In the genomic region with DNA sequence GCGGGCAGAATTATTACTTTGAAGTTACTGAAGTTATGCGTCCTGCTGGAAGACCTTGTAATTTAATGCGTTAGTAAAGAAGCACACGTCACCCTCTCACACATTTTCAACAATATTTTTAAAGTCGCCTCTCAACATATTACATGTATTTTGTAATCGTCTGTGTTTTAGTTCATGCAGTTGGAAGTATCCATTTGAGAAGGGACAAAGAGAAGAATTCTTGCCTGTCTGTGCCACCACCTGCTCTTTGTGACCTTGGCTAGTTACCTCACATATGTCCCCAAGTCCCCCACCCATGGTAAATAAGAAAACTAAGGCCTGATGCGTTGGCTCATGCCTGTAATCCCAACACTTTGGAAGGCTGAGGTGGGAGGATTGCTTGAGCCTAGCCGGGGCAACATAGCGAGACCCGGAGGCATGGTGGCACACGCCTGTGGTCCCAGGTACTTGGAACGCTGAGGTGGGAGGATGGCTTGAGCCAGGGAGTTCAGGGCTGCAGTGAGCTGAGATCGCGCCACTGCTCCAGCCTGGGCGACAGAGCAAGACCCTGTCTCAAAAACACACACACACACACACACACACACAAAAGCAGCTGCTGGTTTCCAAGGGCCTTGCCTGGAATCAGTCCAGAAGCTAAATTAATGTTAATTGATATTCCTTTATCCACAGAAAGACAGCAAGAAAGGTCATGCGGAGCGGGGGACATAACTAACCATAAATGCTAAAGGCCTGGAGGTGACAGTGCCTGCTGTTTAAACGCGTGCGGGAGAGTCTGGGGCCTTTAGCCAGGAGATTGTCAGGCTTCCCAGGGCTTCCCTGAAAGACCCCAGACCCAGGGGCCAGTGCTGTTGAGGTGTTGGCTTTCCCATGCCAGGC, we compare ENCODE assay signal across 8 cellular contexts. TPM values are rescaled to one million over a fixed set of nuclear protein-coding genes. Genes with fewer than 3 reads are reported as not detected.
A peak's percentile ranks its signal among the peaks of the same experiment; 100 is the strongest.
DNase-seq lines count a peak whose midpoint lies in the region; ATAC-seq, FAIRE-seq and TF ChIP-seq lines count a peak whose summit lies in the region.

No MANE protein-coding gene starts in this region.

- no peaks in the 10 kb centered on the region for H3K9me1 ChIP-seq in endothelial cell of umbilical vein (replicated peaks; ENCODE audit: control insufficient read depth, extremely low read depth, insufficient read depth, low read length)

- peak overlapping the region; percentile 98 for H3K27ac ChIP-seq in OCI-LY1 (ENCODE audit: low read depth, low read length, poor library complexity, severe bottlenecking)
- peak overlapping the region; percentile 98 for H3K27ac ChIP-seq in endothelial cell of umbilical vein (ENCODE audit: insufficient read depth, low read depth, low read length)
- peak overlapping the region; percentile 94 to 99 (median 98) for H3K27ac ChIP-seq in pancreas

- H3K4me2 ChIP-seq in OCI-LY1 (ENCODE audit: low read length) (peak overlapping the region; percentile 87), endothelial cell of umbilical vein (ENCODE audit: insufficient read depth, low read length) (peak overlapping the region; percentile 73)

- H3K9me3 ChIP-seq in OCI-LY1 (ENCODE audit: low read length), result no peaks in the 10 kb centered on the region
- H3K9me3 ChIP-seq in endothelial cell of umbilical vein (replicated peaks; ENCODE audit: control insufficient read depth, insufficient read depth, low read length), result no peaks in the 10 kb centered on the region
- no peaks in the 10 kb centered on the region for H3K9me3 ChIP-seq in pancreas

- no peak for TF ChIP-seq CTCF in OCI-LY1 (IDR thresholded peaks at IDR 0.05; ENCODE audit: low read length)
- no peak for TF ChIP-seq CTCF in endothelial cell of umbilical vein (IDR thresholded peaks at IDR 0.05; ENCODE audit: extremely low read depth in 1 of 2, insufficient read depth in 1 of 2, low read depth in 1 of 2, low read length in 2 of 2)
- TF ChIP-seq CTCF in pancreas (IDR thresholded peaks at IDR 0.05), result no peak

- BruUV-seq in endothelial cell of umbilical vein (replicated peaks; lab: Mats Ljungman, UMichigan), result no TSS peak

- intact Hi-C loops in endothelial cell of umbilical vein (cut with micrococcal nuclease), result loop anchor here (1.0 kb wide), 1 partner anchor 12 kb away; no protein-coding TSS in a partner anchor
- intact Hi-C loops in pancreas (cut with DNase I), result no loop called here

- H3K79me2 ChIP-seq in OCI-LY1 (ENCODE audit: insufficient read depth, low read length), result peaks cover 13% of the 10 kb centered on the region
- H3K79me2 ChIP-seq in endothelial cell of umbilical vein (ENCODE audit: control insufficient read depth, insufficient read depth, low read length), result peaks cover 29% of the 10 kb centered on the region

- H3K27me3 ChIP-seq in OCI-LY1 (ENCODE audit: insufficient read depth, low read length) (no peaks in the 10 kb centered on the region), endothelial cell of umbilical vein (ENCODE audit: control insufficient read depth in 2 of 2, insufficient read depth in 2 of 2, low read length in 2 of 2) (no peaks in the 10 kb centered on the region), pancreas (no peaks in the 10 kb centered on the region)

- H3K9me2 ChIP-seq in OCI-LY1 (ENCODE audit: low read depth, low read length), result no peaks in the 10 kb centered on the region

- ATAC-seq in pancreas (no peak), HG03095 (IDR thresholded peaks at IDR 0.05; ENCODE audit: unreplicated experiment) (no peak)

- H3K4me1 ChIP-seq in OCI-LY1 (ENCODE audit: insufficient read depth, low read length, severe bottlenecking) (peaks cover 27% of the 10 kb centered on the region), endothelial cell of umbilical vein (ENCODE audit: control insufficient read depth, extremely low read depth, insufficient read depth, low read length) (peaks cover 29% of the 10 kb centered on the region), pancreas (peaks cover 0 to 14% (median 0%) of the 10 kb centered on the region in 3 donors)

- no peaks in the 10 kb centered on the region for H3F3A ChIP-seq in OCI-LY1 (ENCODE audit: insufficient read depth, low read length)

- dilution Hi-C loops in endothelial cell of umbilical vein (cut with MboI; ENCODE audit: extremely low pct_ligation_motif_present, low sequenced_read_pairs), result no loop called here

- CTCF ChIA-PET in endothelial cell of umbilical vein (lab: Charles Lee), result interaction anchor here (1.1 to 1.3 kb wide), 3 partner anchors 40 to 48 kb away, joined by 3 to 8 read pairs (median 3); no protein-coding TSS in a partner anchor

- H3K36me3 ChIP-seq in OCI-LY1 (ENCODE audit: insufficient read depth, low read length), result peaks cover 8% of the 10 kb centered on the region; the same call in 1 of the 2 replicates
- no peaks in the 10 kb centered on the region for H3K36me3 ChIP-seq in endothelial cell of umbilical vein (ENCODE audit: control insufficient read depth in 2 of 2, extremely low read depth in 1 of 2, insufficient read depth in 2 of 2, low read length in 2 of 2)
- no peaks in the 10 kb centered on the region for H3K36me3 ChIP-seq in pancreas

- H4K20me1 ChIP-seq in OCI-LY1 (ENCODE audit: insufficient read depth, low read length), result no peaks in the 10 kb centered on the region
- no peaks in the 10 kb centered on the region for H4K20me1 ChIP-seq in endothelial cell of umbilical vein (replicated peaks; ENCODE audit: control insufficient read depth, extremely low read depth, insufficient read depth, low read length)

- no peak for TF ChIP-seq POLR2A in endothelial cell of umbilical vein (IDR thresholded peaks at IDR 0.05; ENCODE audit: low read depth, low read length)

- H2AFZ ChIP-seq in OCI-LY1 (ENCODE audit: low read length), result no peak overlapping the region
- H2AFZ ChIP-seq in endothelial cell of umbilical vein (ENCODE audit: low read depth, low read length), result no peak overlapping the region

- DNase-seq in DMS79 treated with DMSO at 0.1 percent for 48 hours (lab: John Stamatoyannopoulos, UW) (peak; percentile 12), DMS79 (lab: John Stamatoyannopoulos, UW) (no peak), endothelial cell of umbilical vein (ENCODE audit: low read depth, low spot score) (no peak), pancreas (peak in 3 of 6 donors; percentile 39 to 56 (median 41))
- no peak for DNase-seq in activated CD4-positive, CD25-positive, alpha-beta regulatory T cell (lab: John Stamatoyannopoulos, UW)
- DNase-seq in stimulated activated CD4-positive, alpha-beta T cell treated with anti-CD3 and anti-CD28 coated beads, Interleukin-4, amount 100 ng/mL, for 4 hours, result no peak

- H3K9ac ChIP-seq in OCI-LY1 (ENCODE audit: low read length), result peak overlapping the region; percentile 100
- H3K9ac ChIP-seq in endothelial cell of umbilical vein (replicated peaks; ENCODE audit: extremely low read depth, insufficient read depth, low read length), result peak overlapping the region; percentile 97

- POLR2A ChIA-PET in endothelial cell of umbilical vein (lab: Charles Lee), result no interaction called here

- peak overlapping the region; percentile 85 for H3K4me3 ChIP-seq in OCI-LY1 (ENCODE audit: low read depth, low read length, poor library complexity, severe bottlenecking)
- H3K4me3 ChIP-seq in endothelial cell of umbilical vein (replicated peaks in 1 of 3; ENCODE audit: insufficient read depth in 1 of 3, low read depth in 1 of 3, low read length in 3 of 3), result peak overlapping the region; percentile 24 to 76 (median 74)
- H3K4me3 ChIP-seq in pancreas, result peak overlapping the region; percentile 35 to 92 (median 55)

- FAIRE-seq in endothelial cell of umbilical vein (lab: Jason Lieb, UNC), result peak; percentile 84
- FAIRE-seq in pancreas (lab: Jason Lieb, UNC), result no peak

- WGBS in pancreas, 2 donors, result 11 to 32% methylated on average over 20 of the region's 20 CpGs

RNA-seq across cellular contexts. Expression of a gene that starts 0.8 kb away (rescaled TPM):
- 2.6 and 4.1 TPM in 2 replicates for total RNA-seq in endothelial cell of umbilical vein
- polyA plus RNA-seq in endothelial cell of umbilical vein, result 15.7 and 19.0 TPM in 2 replicates
- polyA plus RNA-seq in endothelial cell of umbilical vein (2011; cell fraction: cytosol; rRNA removed), result 7.7 and 9.0 TPM in 2 replicates
- polyA plus RNA-seq in endothelial cell of umbilical vein (2011; cell fraction: nucleus; rRNA removed), result 3.2 and 3.8 TPM in 2 replicates
- polyA plus RNA-seq in endothelial cell of umbilical vein (2012), result 4.6 and 7.7 TPM in 2 replicates
- polyA minus RNA-seq in endothelial cell of umbilical vein, result 6.6 and 8.6 TPM in 2 replicates
- polyA minus RNA-seq in endothelial cell of umbilical vein (2011; cell fraction: cytosol; rRNA and poly(A)+ RNA removed), result 7.8 TPM
- 1.5 and 2.1 TPM in 2 replicates for polyA minus RNA-seq in endothelial cell of umbilical vein (2011; cell fraction: nucleus; rRNA and poly(A)+ RNA removed)
- total RNA-seq in pancreas, result 10 to 100 TPM in 2 of 6 donors, 1 to 10 TPM in 4; 5.7 to 12.4 (median 9.1) TPM
- 1 to 10 TPM; 5.2 to 7.8 TPM for polyA plus RNA-seq in pancreas

RNA-seq across cellular contexts. Expression of a gene that starts 1.7 kb away (rescaled TPM):
- total RNA-seq in endothelial cell of umbilical vein, result 80.9 and 85.9 TPM in 2 replicates
- 14.6 and 15.9 TPM in 2 replicates for polyA plus RNA-seq in endothelial cell of umbilical vein
- 18.6 and 20.1 TPM in 2 replicates for polyA plus RNA-seq in endothelial cell of umbilical vein (2011; cell fraction: cytosol; rRNA removed)
- polyA plus RNA-seq in endothelial cell of umbilical vein (2011; cell fraction: nucleus; rRNA removed), result 41.9 and 48.6 TPM in 2 replicates
- 29.3 and 31.0 TPM in 2 replicates for polyA plus RNA-seq in endothelial cell of umbilical vein (2012)
- polyA minus RNA-seq in endothelial cell of umbilical vein, result 19.1 and 19.8 TPM in 2 replicates
- 33.4 TPM for polyA minus RNA-seq in endothelial cell of umbilical vein (2011; cell fraction: cytosol; rRNA and poly(A)+ RNA removed)
- polyA minus RNA-seq in endothelial cell of umbilical vein (2011; cell fraction: nucleus; rRNA and poly(A)+ RNA removed), result 23.1 and 34.0 TPM in 2 replicates
- total RNA-seq in pancreas, result 10 to 100 TPM; 10.4 to 28.4 (median 17.0) TPM
- 10 to 100 TPM; 15.7 to 17.1 TPM for polyA plus RNA-seq in pancreas

RNA-seq across cellular contexts. Expression of a gene that starts 28.9 kb away (rescaled TPM):
- total RNA-seq in endothelial cell of umbilical vein (6.2 and 8.0 TPM in 2 replicates), pancreas (1 to 10 TPM in 4 of 6 donors, under 1 TPM in 2; 0.43 to 7.5 (median 1.6) TPM)
- polyA plus RNA-seq in endothelial cell of umbilical vein (16.0 and 16.2 TPM in 2 replicates), pancreas (1 to 10 TPM; 2.8 to 5.1 TPM)
- 5.4 and 7.2 TPM in 2 replicates for polyA plus RNA-seq in endothelial cell of umbilical vein (2011; cell fraction: cytosol; rRNA removed)
- 18.0 and 23.3 TPM in 2 replicates for polyA plus RNA-seq in endothelial cell of umbilical vein (2011; cell fraction: nucleus; rRNA removed)
- 5.5 and 12.4 TPM in 2 replicates for polyA plus RNA-seq in endothelial cell of umbilical vein (2012)
- 5.5 and 13.2 TPM in 2 replicates for polyA minus RNA-seq in endothelial cell of umbilical vein
- polyA minus RNA-seq in endothelial cell of umbilical vein (2011; cell fraction: cytosol; rRNA and poly(A)+ RNA removed), result not detected
- 5.1 and 5.9 TPM in 2 replicates for polyA minus RNA-seq in endothelial cell of umbilical vein (2011; cell fraction: nucleus; rRNA and poly(A)+ RNA removed)

RNA-seq across cellular contexts. Expression of a gene that starts 38.5 kb away (rescaled TPM):
- total RNA-seq in endothelial cell of umbilical vein, result 143 and 144 TPM in 2 replicates
- polyA plus RNA-seq in endothelial cell of umbilical vein, result 141 and 169 TPM in 2 replicates
- 183 and 186 TPM in 2 replicates for polyA plus RNA-seq in endothelial cell of umbilical vein (2011; cell fraction: cytosol; rRNA removed)
- 181 and 188 TPM in 2 replicates for polyA plus RNA-seq in endothelial cell of umbilical vein (2011; cell fraction: nucleus; rRNA removed)
- 142 and 148 TPM in 2 replicates for polyA plus RNA-seq in endothelial cell of umbilical vein (2012)
- polyA minus RNA-seq in endothelial cell of umbilical vein, result 53.2 and 57.4 TPM in 2 replicates
- polyA minus RNA-seq in endothelial cell of umbilical vein (2011; cell fraction: cytosol; rRNA and poly(A)+ RNA removed), result 62.0 TPM
- 30.4 and 32.5 TPM in 2 replicates for polyA minus RNA-seq in endothelial cell of umbilical vein (2011; cell fraction: nucleus; rRNA and poly(A)+ RNA removed)
- total RNA-seq in pancreas, result 10 to 100 TPM; 24.5 to 49.0 (median 40.3) TPM
- polyA plus RNA-seq in pancreas, result 100 to 1,000 TPM in 1 of 2 donors, 10 to 100 TPM in 1; 95.1 to 115 TPM

RNA-seq across cellular contexts. Expression of a gene that starts 46.3 kb away (rescaled TPM):
- total RNA-seq in endothelial cell of umbilical vein (136 and 138 TPM in 2 replicates), pancreas (100 to 1,000 TPM in 1 of 6 donors, 10 to 100 TPM in 5; 44.5 to 103 (median 64.6) TPM)
- polyA plus RNA-seq in endothelial cell of umbilical vein (63.6 and 74.7 TPM in 2 replicates), pancreas (10 to 100 TPM; 35.8 to 48.9 TPM)
- 61.2 and 72.6 TPM in 2 replicates for polyA plus RNA-seq in endothelial cell of umbilical vein (2011; cell fraction: cytosol; rRNA removed)
- 58.0 and 67.1 TPM in 2 replicates for polyA plus RNA-seq in endothelial cell of umbilical vein (2011; cell fraction: nucleus; rRNA removed)
- polyA plus RNA-seq in endothelial cell of umbilical vein (2012), result 139 and 171 TPM in 2 replicates
- 59.6 and 74.0 TPM in 2 replicates for polyA minus RNA-seq in endothelial cell of umbilical vein
- 227 TPM for polyA minus RNA-seq in endothelial cell of umbilical vein (2011; cell fraction: cytosol; rRNA and poly(A)+ RNA removed)
- polyA minus RNA-seq in endothelial cell of umbilical vein (2011; cell fraction: nucleus; rRNA and poly(A)+ RNA removed), result 21.2 and 30.2 TPM in 2 replicates
